13 cellular contexts compared by ENCODE assay signal in the genomic region with DNA sequence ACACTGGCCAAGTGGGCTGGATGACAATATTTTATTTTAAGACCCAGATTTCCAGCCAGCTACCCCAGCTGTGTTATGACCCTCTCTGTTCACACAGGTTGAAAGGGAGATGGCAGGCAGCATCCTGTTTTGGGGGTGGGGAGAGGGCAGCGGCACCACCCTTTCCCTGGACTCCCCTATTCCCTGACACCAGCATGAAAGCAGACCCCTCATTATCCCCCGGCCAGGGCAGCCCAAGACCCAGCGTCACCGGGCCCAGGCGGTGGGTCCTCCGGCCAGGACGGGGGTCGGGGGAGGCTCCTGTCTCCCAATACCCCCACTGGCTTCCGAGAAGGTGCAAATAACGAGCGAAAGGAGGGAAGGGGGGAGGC.
A peak's percentile ranks its signal among the peaks of the same experiment; 100 is the strongest.
DNase-seq lines count a peak whose midpoint lies in the region; ATAC-seq, FAIRE-seq and TF ChIP-seq lines count a peak whose summit lies in the region.
"Had no signal": no experiment of that assay in that cellular context is flagged by ENCODE, and none has a peak within 500 bp of the region (broad histone marks: within the 10 kb centered on the region; RNA-seq: fewer than 3 reads in every experiment).

No MANE protein-coding gene starts in this region.

- peak overlapping the region in 1 of 3 experiments; percentile 49 for H3K4me3 Mint-ChIP-seq in nephron
- H3K4me3 Mint-ChIP-seq: memory B cell had no signal

- no peak overlapping the region for H3K9ac ChIP-seq in H1 (replicated peaks in 1 of 4; ENCODE audit: extremely low read depth in 1 of 4, low read depth in 3 of 4, low read length in 3 of 4)
- H3K9ac ChIP-seq: SK-N-SH had no signal

- WGBS in H1 (ENCODE audit: extremely low coverage in 1 of 2, insufficient coverage in 1 of 2, insufficient read length in 1 of 2, insufficient replicate concordance in 2 of 2, low coverage in 1 of 2, low lambda C conversion rate in 2 of 2, missing lambda C conversion rate in 1 of 2), 2 experiments, result 88% methylated on average over 11 of the region's 11 CpGs; no CpG with 5 or more reads in 1 of the 2 experiments
- WGBS in testis, 2 donors, result 39 to 73% methylated on average over 10 to 11 of the region's 11 CpGs

- H3K18ac ChIP-seq in H1 (ENCODE audit: extremely low read depth, low read length), result no peak overlapping the region

- TF ChIP-seq POLR2A in H1 (IDR thresholded peaks at IDR 0.05; ENCODE audit: control extremely low read depth in 1 of 2, low read depth in 2 of 2, low read length in 2 of 2) (no peak), testis (IDR thresholded peaks at IDR 0.05) (no peak)

- no peak overlapping the region for H2AFZ ChIP-seq in H1 (ENCODE audit: low read length)

- H3K4me1 ChIP-seq in H1 (replicated peaks in 1 of 4; ENCODE audit: control insufficient read depth in 3 of 4, insufficient read depth in 4 of 4, low read length in 3 of 4) (peaks cover 3 to 17% (median 5%) of the 10 kb centered on the region in 4 experiments; a peak in 4 of 7 replicates), testis (peaks cover 13% of the 10 kb centered on the region)

- POLR2A ChIA-PET in H1 (lab: Charles Lee; ENCODE audit: partially characterized antibody), result no interaction called here

- no peak overlapping the region for H4K8ac ChIP-seq in H1 (ENCODE audit: extremely low read depth, insufficient read depth, low read length)

- H3K56ac ChIP-seq in H1 (replicated peaks; ENCODE audit: insufficient read length, low read depth, low read length), result no peak overlapping the region

- no peak overlapping the region for H2BK120ac ChIP-seq in H1 (replicated peaks; ENCODE audit: low read depth, low read length)

- CTCF ChIA-PET in H1 (lab: Charles Lee; ENCODE audit: partially characterized antibody), result no interaction called here

- no peaks in the 10 kb centered on the region for H3K9me3 Mint-ChIP-seq in nephron
- H3K9me3 Mint-ChIP-seq: memory B cell had no signal

- H3K27me3 ChIP-seq in WERI-Rb-1 (ENCODE audit: insufficient read depth, low read depth, severe bottlenecking) (no peaks in the 10 kb centered on the region), H1 (replicated peaks in 1 of 4; ENCODE audit: control insufficient read depth in 3 of 4, extremely low read depth in 1 of 4, insufficient read depth in 3 of 4, low read length in 3 of 4) (no peaks in the 10 kb centered on the region), testis (no peaks in the 10 kb centered on the region)

- no peak overlapping the region for H2BK20ac ChIP-seq in H1 (ENCODE audit: low read length)

- DNase-seq in WERI-Rb-1, result peak; percentile 1
- DNase-seq in H1 (ENCODE audit: low read depth in 1 of 2, low spot score in 2 of 2), result no peak
- no peak for DNase-seq in testis
- no peak for DNase-seq in AG08395 (ENCODE audit: low spot score)
- DNase-seq: activated CD4-positive, CD25-positive, alpha-beta regulatory T cell; cortex of kidney; NCI-H2029; SK-N-SH had no signal

- H2BK12ac ChIP-seq in H1 (ENCODE audit: low read depth, low read length), result 0 out of 2 replicates have a peak overlapping the region, but pooled peaks have one; percentile 39

- no peak overlapping the region for H3K4me3 ChIP-seq in WERI-Rb-1 (ENCODE audit: low read depth, low read length)
- no peak overlapping the region for H3K4me3 ChIP-seq in H1 (ENCODE audit: extremely low read depth in 1 of 4, insufficient read depth in 2 of 4, low read depth in 3 of 4, low read length in 4 of 4)
- H3K4me3 ChIP-seq in testis, result no peak overlapping the region

- H4K20me1 ChIP-seq in H1 (replicated peaks in 1 of 2; ENCODE audit: control insufficient read depth in 1 of 2, insufficient read depth in 2 of 2, low read length in 2 of 2), result no peaks in the 10 kb centered on the region

- no peaks in the 10 kb centered on the region for H3K9me3 ChIP-seq in WERI-Rb-1 (ENCODE audit: severe bottlenecking)
- H3K9me3 ChIP-seq in H1 (ENCODE audit: insufficient read depth in 2 of 2, low read depth in 1 of 2, low read length in 1 of 2), result no peaks in the 10 kb centered on the region
- no peaks in the 10 kb centered on the region for H3K9me3 ChIP-seq in testis
- H3K9me3 ChIP-seq: SK-N-SH had no signal

- no peak overlapping the region for H2BK15ac ChIP-seq in H1 (ENCODE audit: low read length)

- peaks cover 58% of the 10 kb centered on the region for H3K4me1 Mint-ChIP-seq in nephron

- intact Hi-C loops in testis (cut with DNase I; ENCODE audit: low total_unique reads), result no loop called here

- H3K23me2 ChIP-seq in H1 (ENCODE audit: low read depth, low read length), result no peaks in the 10 kb centered on the region; the same call in 1 of the 2 replicates

- no peaks in the 10 kb centered on the region for H3K36me3 Mint-ChIP-seq in nephron (ENCODE audit: low read depth)
- H3K36me3 Mint-ChIP-seq: memory B cell had no signal

- H4K91ac ChIP-seq in H1 (replicated peaks; ENCODE audit: insufficient read length, low read length), result no peak overlapping the region

- H3K27me3 Mint-ChIP-seq in nephron (ENCODE audit: low read depth), result peaks cover 11% of the 10 kb centered on the region
- H3K27me3 Mint-ChIP-seq: memory B cell had no signal

- ATAC-seq in GM19035 (IDR thresholded peaks at IDR 0.05; ENCODE audit: unreplicated experiment), result no peak
- no peak for ATAC-seq in GM19463 (IDR thresholded peaks at IDR 0.05; ENCODE audit: unreplicated experiment)

- H3K36me3 ChIP-seq in WERI-Rb-1 (no peaks in the 10 kb centered on the region), H1 (ENCODE audit: control insufficient read depth in 2 of 4, insufficient read depth in 4 of 4, low read length in 3 of 4) (no peaks in the 10 kb centered on the region), testis (ENCODE audit: low read depth, missing control alignments) (no peaks in the 10 kb centered on the region)

- no peak overlapping the region for H3K23ac ChIP-seq in H1 (ENCODE audit: insufficient read length)

- no peak overlapping the region for H3K4me2 ChIP-seq in H1 (ENCODE audit: insufficient read depth in 1 of 2, low read depth in 2 of 2, low read length in 2 of 2)
- H3K4me2 ChIP-seq: SK-N-SH had no signal

- H4K5ac ChIP-seq in H1 (ENCODE audit: insufficient read length, low read depth, low read length), result no peak overlapping the region

- H3K27ac ChIP-seq in WERI-Rb-1, result no peak overlapping the region
- no peak overlapping the region for H3K27ac ChIP-seq in H1 (ENCODE audit: low read depth, low read length)
- H3K27ac ChIP-seq in testis, result peak overlapping the region; percentile 25 to 58

- H3K4ac ChIP-seq in H1 (replicated peaks; ENCODE audit: insufficient read length, low read depth, low read length), result no peak overlapping the region

- TF ChIP-seq RAD21 in H1 (IDR thresholded peaks at IDR 0.05 in 1 of 2, conservative IDR thresholded peaks at IDR 0.05 in 1 of 2; ENCODE audit: low read depth in 2 of 2, low read length in 2 of 2), result no peak

- H3K14ac ChIP-seq in H1 (ENCODE audit: insufficient read length), result no peak overlapping the region

- peak overlapping the region; percentile 79 to 93 (median 80) for H3K27ac Mint-ChIP-seq in nephron
- H3K27ac Mint-ChIP-seq: memory B cell had no signal

- no peak overlapping the region for H2BK5ac ChIP-seq in H1 (ENCODE audit: low read depth, low read length)

- TF ChIP-seq CTCF in WERI-Rb-1 (IDR thresholded peaks at IDR 0.05; ENCODE audit: low read depth, low read length), result no peak
- no peak for TF ChIP-seq CTCF in H1 (IDR thresholded peaks at IDR 0.05; ENCODE audit: control extremely low read depth in 1 of 3, insufficient read depth in 1 of 3, low read depth in 1 of 3, low read length in 3 of 3)
- TF ChIP-seq CTCF in nephron (IDR thresholded peaks at IDR 0.05; ENCODE audit: unreplicated experiment in 3 of 3), result no peak
- TF ChIP-seq CTCF in testis (IDR thresholded peaks at IDR 0.05), result no peak

- TF ChIP-seq EP300 in H1 (IDR thresholded peaks at IDR 0.05; ENCODE audit: borderline replicate concordance in 1 of 2, low read depth in 2 of 2, low read length in 2 of 2), result no peak

- no peaks in the 10 kb centered on the region for H3K79me1 ChIP-seq in H1 (ENCODE audit: low read depth, low read length)

- no peak for FAIRE-seq in H1 (lab: Jason Lieb, UNC)
- FAIRE-seq: GM19239 had no signal

- H2AK5ac ChIP-seq in H1 (ENCODE audit: low read depth, low read length), result no peak overlapping the region

- H3K79me2 ChIP-seq in H1 (ENCODE audit: control insufficient read depth in 1 of 2, insufficient read depth in 2 of 2, low read length in 2 of 2), result no peaks in the 10 kb centered on the region

TF ChIP-seq in H1, 55 proteins besides CTCF, POLR2A, EP300 and RAD21 (continues in another document):
- TF ChIP-seq CEBPB (IDR thresholded peaks at IDR 0.05; ENCODE audit: low read depth, low read length) (no peak), BCL11A (IDR thresholded peaks at IDR 0.05; ENCODE audit: low read depth in 2 of 2, low read length in 2 of 2) (no peak), SAP30 (IDR thresholded peaks at IDR 0.05; ENCODE audit: insufficient read depth, insufficient replicate concordance, low read length) (no peak), HDAC2 (IDR thresholded peaks at IDR 0.05; ENCODE audit: borderline replicate concordance in 1 of 2, low read depth in 2 of 2, low read length in 2 of 2) (no peak), RXRA (IDR thresholded peaks at IDR 0.05; ENCODE audit: insufficient read depth, low read depth, low read length) (no peak), KDM4A (IDR thresholded peaks at IDR 0.05; ENCODE audit: low read depth, low read length, severe bottlenecking) (no peak), POU5F1 (IDR thresholded peaks at IDR 0.05; ENCODE audit: low read depth, low read length) (no peak), GTF2F1 (IDR thresholded peaks at IDR 0.05; ENCODE audit: borderline replicate concordance, low read depth, low read length) (no peak), TAF1 (IDR thresholded peaks at IDR 0.05; ENCODE audit: low read depth, low read length) (no peak), CBX8 (IDR thresholded peaks at IDR 0.05; ENCODE audit: borderline replicate concordance, low read depth, low read length) (no peak), PHF8 (conservative IDR thresholded peaks at IDR 0.05; ENCODE audit: low read depth, low read length) (no peak), EZH2 (IDR thresholded peaks at IDR 0.05; ENCODE audit: low read depth, low read length, severe bottlenecking) (no peak), POLR2AphosphoS5 (IDR thresholded peaks at IDR 0.05; ENCODE audit: low read depth, low read length) (no peak), TEAD4 (IDR thresholded peaks at IDR 0.05; ENCODE audit: low read depth, low read length) (no peak)
- TF ChIP-seq, protein P1, sequence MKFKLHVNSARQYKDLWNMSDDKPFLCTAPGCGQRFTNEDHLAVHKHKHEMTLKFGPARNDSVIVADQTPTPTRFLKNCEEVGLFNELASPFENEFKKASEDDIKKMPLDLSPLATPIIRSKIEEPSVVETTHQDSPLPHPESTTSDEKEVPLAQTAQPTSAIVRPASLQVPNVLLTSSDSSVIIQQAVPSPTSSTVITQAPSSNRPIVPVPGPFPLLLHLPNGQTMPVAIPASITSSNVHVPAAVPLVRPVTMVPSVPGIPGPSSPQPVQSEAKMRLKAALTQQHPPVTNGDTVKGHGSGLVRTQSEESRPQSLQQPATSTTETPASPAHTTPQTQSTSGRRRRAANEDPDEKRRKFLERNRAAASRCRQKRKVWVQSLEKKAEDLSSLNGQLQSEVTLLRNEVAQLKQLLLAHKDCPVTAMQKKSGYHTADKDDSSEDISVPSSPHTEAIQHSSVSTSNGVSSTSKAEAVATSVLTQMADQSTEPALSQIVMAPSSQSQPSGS (IDR thresholded peaks at IDR 0.05; ENCODE audit: low read length), result no peak

Comparison
In these comparisons a context has a peak if more than half of its experiments do, and no peak if none do; other contexts are left out.
1. H3K27ac ChIP-seq: peak in testis (2 of 2); none in WERI-Rb-1 (single experiment) and H1 (single experiment).